Comparison of ENCODE assay signal across 19 cellular contexts in genomic region chr5:150288361-150288760, GRCh38. TPM values are rescaled to one million over a fixed set of nuclear protein-coding genes. Genes with fewer than 3 reads are reported as not detected.
"Had no signal": no experiment of that assay in that cellular context is flagged by ENCODE, and none has a peak within 500 bp of the region (broad histone marks: within the 10 kb centered on the region; RNA-seq: fewer than 3 reads in every experiment).

No MANE protein-coding gene starts in this region.

- H3K9me3 ChIP-seq: esophagus squamous epithelium, testis, tibial nerve had no signal

- DNase-seq: esophagus squamous epithelium; foreskin fibroblast; left colon; left ventricle myocardium superior; naive thymus-derived CD4-positive, alpha-beta T cell; nephron progenitor cell; right cardiac atrium; small intestine; stimulated activated CD4-positive, alpha-beta T cell treated with anti-CD3 and anti-CD28 coated beads, Interleukin-4, amount 100 ng/mL, for 1 hour; testis had no signal

- H3K4me2 ChIP-seq: hepatocyte had no signal

- H3K27me3 ChIP-seq: hepatocyte, testis, tibial nerve had no signal

- H3K79me2 ChIP-seq: hepatocyte had no signal

- ATAC-seq: left colon; left ventricle myocardium superior; right cardiac atrium; stimulated activated memory B cell treated with anti-CD40 and anti-IgM and Interleukin-4, amounts not matched to agents 10 μg/mL and 1 μg/mL and 100 μg/mL, for 72 hours had no signal

- H3K4me3 ChIP-seq: esophagus squamous epithelium, hepatocyte, lung, testis, tibial nerve had no signal

- FAIRE-seq: colon, small intestine had no signal

- H3K36me3 ChIP-seq: esophagus squamous epithelium, tibial nerve had no signal

- H2AFZ ChIP-seq: hepatocyte had no signal

- H3K27ac ChIP-seq: esophagus squamous epithelium, hepatocyte, testis, tibial nerve had no signal

RNA-seq across cellular contexts. Expression of gene CAMK2A, which starts 1.2 kb away (rescaled TPM):
- total RNA-seq: epithelial cell of proximal tubule; kidney epithelial cell; mesenteric fat pad; naive thymus-derived CD4-positive, alpha-beta T cell; osteocyte had no signal
- polyA plus RNA-seq: naive thymus-derived CD4-positive, alpha-beta T cell had no signal

RNA-seq across cellular contexts. Expression of gene ARSI, which starts 14.3 kb away (rescaled TPM):
- polyA plus RNA-seq: naive thymus-derived CD4-positive, alpha-beta T cell had no signal
